ENCODE assay signal across 20 cellular contexts in the genomic region with DNA sequence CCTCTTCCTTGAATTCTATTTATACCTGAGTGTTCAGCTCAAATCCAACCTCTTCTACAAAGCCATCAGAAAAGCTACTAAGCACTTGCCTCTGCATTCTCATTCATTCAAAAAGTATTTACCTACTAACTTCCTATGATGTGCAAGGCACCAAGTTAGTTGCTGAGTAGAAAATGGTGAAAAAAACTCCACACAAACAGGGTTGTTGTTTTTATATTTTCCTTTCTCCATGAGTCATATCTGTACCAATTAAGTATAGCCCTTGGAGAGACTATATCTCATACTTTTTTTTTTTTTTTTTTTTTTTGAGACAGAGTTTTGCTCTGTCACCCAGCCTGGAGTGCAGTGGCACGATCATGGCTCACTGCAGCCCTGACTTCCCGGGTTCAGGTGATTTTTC.
A peak's percentile ranks its signal among the peaks of the same experiment; 100 is the strongest.
DNase-seq lines count a peak whose midpoint lies in the region; ATAC-seq and TF ChIP-seq lines count a peak whose summit lies in the region.
"Had no signal": no experiment of that assay in that cellular context is flagged by ENCODE, and none has a peak within 500 bp of the region (broad histone marks: within the 10 kb centered on the region; RNA-seq: fewer than 3 reads in every experiment).

No MANE protein-coding gene starts in this region.

- H3K4me3 Mint-ChIP-seq in type B pancreatic cell, result peak overlapping the region; percentile 8
- H3K4me3 Mint-ChIP-seq: CD4-positive, alpha-beta memory T cell had no signal

- no peak for ATAC-seq in GM18517 (IDR thresholded peaks at IDR 0.05; ENCODE audit: unreplicated experiment)

- DNase-seq in EL (peak; percentile 26), M059J (ENCODE audit: low read depth) (peak; percentile 49), epithelial cell of prostate (ENCODE audit: low read depth, low spot score) (no peak), type B pancreatic cell (ENCODE audit: extremely low spot score, unreplicated experiment) (no peak), Ammon's horn (ENCODE audit: low spot score) (no peak), iPS-NIHi11 (ENCODE audit: low spot score) (no peak)
- DNase-seq: BE2C; CD4-positive, alpha-beta memory T cell; DMS79 treated with DMSO at 0.1 percent for 48 hours; GDM1; IMR-90; Kasumi-1; NCI-H1417; NCI-H1930; NCI-H2171; NCI-H446; NCI-H69; NK-92 treated with Interleukin-12 subunit alpha and Interleukin-12 subunit beta, amount 100 ng/mL, for 24 hours; SHP77 treated with DMSO at 0.1 percent for 48 hours had no signal

- H3K4me1 Mint-ChIP-seq in type B pancreatic cell (ENCODE audit: unreplicated experiment), result peaks cover 55% of the 10 kb centered on the region
- H3K4me1 Mint-ChIP-seq: CD4-positive, alpha-beta memory T cell had no signal

- TF ChIP-seq CTCF in type B pancreatic cell (conservative IDR thresholded peaks at IDR 0.05), result no peak

- H3K27me3 Mint-ChIP-seq in type B pancreatic cell, result no peaks in the 10 kb centered on the region

- peaks cover 44% of the 10 kb centered on the region for H3K36me3 Mint-ChIP-seq in type B pancreatic cell
- H3K36me3 Mint-ChIP-seq: CD4-positive, alpha-beta memory T cell had no signal

- H3K27ac ChIP-seq in epithelial cell of prostate, result peak overlapping the region; percentile 5

- H3K27ac Mint-ChIP-seq in type B pancreatic cell, result no peak overlapping the region

- peaks cover 5% of the 10 kb centered on the region for H3K9me3 Mint-ChIP-seq in type B pancreatic cell

Comparison
In these comparisons a context has a peak if more than half of its experiments do, and no peak if none do; other contexts are left out.
1. DNase-seq: peak in EL (single experiment) and M059J (single experiment); none in epithelial cell of prostate (single experiment), type B pancreatic cell (single experiment), Ammon's horn (single experiment) and iPS-NIHi11 (single experiment).